Comparison of ENCODE assay signal across 15 cellular contexts in the genomic region with DNA sequence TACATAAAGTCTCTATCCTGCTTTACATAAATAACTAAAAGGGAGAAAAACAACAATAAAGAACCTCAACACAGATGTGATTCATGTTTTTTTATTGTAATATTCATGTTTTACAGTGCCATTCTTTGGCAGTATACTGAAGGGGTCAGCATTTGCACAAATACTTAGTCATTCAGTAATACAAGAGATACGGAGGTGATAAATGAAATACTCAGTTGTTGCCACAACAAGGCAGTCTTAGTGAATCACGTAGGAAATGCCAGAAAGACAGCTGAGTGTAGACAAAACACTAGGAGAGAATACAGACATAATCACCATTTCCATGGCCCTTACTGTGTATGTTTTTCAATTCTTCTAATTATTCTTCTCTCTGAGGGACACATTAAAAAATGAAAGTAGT.
DNase-seq lines count a peak whose midpoint lies in the region; ATAC-seq, FAIRE-seq and TF ChIP-seq lines count a peak whose summit lies in the region.
"Had no signal": no experiment of that assay in that cellular context is flagged by ENCODE, and none has a peak within 500 bp of the region (broad histone marks: within the 10 kb centered on the region; RNA-seq: fewer than 3 reads in every experiment).

No MANE protein-coding gene starts in this region.

- CTCF ChIA-PET in IMR-90 (lab: Yijun Ruan, JAX): interaction anchor here (0.8 to 1.6 kb wide), 3 partner anchors 11 to 311 kb away, joined by 3 to 5 read pairs (median 4); no protein-coding TSS in a partner anchor

- in situ Hi-C loops in IMR-90 (cut with MboI; ENCODE audit: low sequenced_read_pairs): no loop called here

- intact Hi-C loops in IMR-90 (cut with micrococcal nuclease) (loop anchor here (2.0 kb wide), 1 partner anchor 182 kb away; no protein-coding TSS in a partner anchor), body of pancreas (cut with DNase I) (no loop called here)

- H3K4me1 ChIP-seq in IMR-90 (ENCODE audit: control insufficient read depth, insufficient read depth, low read length): peaks cover 6% of the 10 kb centered on the region; the same call in 1 of the 2 replicates
- H3K4me1 ChIP-seq in mesenchymal stem cell (ENCODE audit: control insufficient read depth, insufficient read depth, low read depth, low read length): no peaks in the 10 kb centered on the region
- H3K4me1 ChIP-seq in body of pancreas: no peaks in the 10 kb centered on the region
- H3K4me1 ChIP-seq: tibial nerve had no signal

- no peak overlapping the region for H4K5ac ChIP-seq in IMR-90 (ENCODE audit: low read depth, low read length)

- no peaks in the 10 kb centered on the region for H3K27me3 ChIP-seq in IMR-90 (ENCODE audit: control insufficient read depth, insufficient read depth, low read length)
- H3K27me3 ChIP-seq in bronchial epithelial cell (ENCODE audit: control insufficient read depth, insufficient read depth, low read length): no peaks in the 10 kb centered on the region
- H3K27me3 ChIP-seq in mesenchymal stem cell (ENCODE audit: control insufficient read depth in 1 of 2, insufficient read depth in 1 of 2, low read length in 2 of 2): no peaks in the 10 kb centered on the region
- no peaks in the 10 kb centered on the region for H3K27me3 ChIP-seq in body of pancreas
- H3K27me3 ChIP-seq: tibial nerve had no signal

- peak overlapping the region; percentile 95 for H2BK5ac ChIP-seq in IMR-90 (ENCODE audit: low read depth, low read length, poor library complexity, severe bottlenecking)
- no peak overlapping the region for H2BK5ac ChIP-seq in mesenchymal stem cell (ENCODE audit: low read depth, low read length, poor library complexity, severe bottlenecking)

- H3K4me2 ChIP-seq in IMR-90 (ENCODE audit: low read depth, low read length) (peak overlapping the region; percentile 1; the same call in 1 of the 2 replicates), mesenchymal stem cell (ENCODE audit: low read length, poor library complexity, severe bottlenecking) (no peak overlapping the region)

- H3K18ac ChIP-seq in IMR-90 (ENCODE audit: low read depth, low read length) (no peak overlapping the region), mesenchymal stem cell (ENCODE audit: low read depth in 1 of 2, low read length in 2 of 2) (no peak overlapping the region)

- no peak overlapping the region for H2BK12ac ChIP-seq in mesenchymal stem cell (ENCODE audit: low read length in 2 of 2)

- H3K36me3 ChIP-seq in IMR-90 (ENCODE audit: control insufficient read depth, insufficient read depth, low read length): no peaks in the 10 kb centered on the region
- no peaks in the 10 kb centered on the region for H3K36me3 ChIP-seq in bronchial epithelial cell (ENCODE audit: control insufficient read depth, insufficient read depth, low read length)
- no peaks in the 10 kb centered on the region for H3K36me3 ChIP-seq in mesenchymal stem cell (ENCODE audit: control insufficient read depth in 1 of 2, insufficient read depth in 2 of 2, low read depth in 1 of 2, low read length in 2 of 2)
- H3K36me3 ChIP-seq in body of pancreas (replicated peaks in 1 of 2; ENCODE audit: insufficient read depth in 1 of 2, low read depth in 2 of 2): no peaks in the 10 kb centered on the region
- H3K36me3 ChIP-seq: tibial nerve had no signal

- no TSS peak for BruUV-seq in IMR-90 (replicated peaks; lab: Mats Ljungman, UMichigan)

- no peak overlapping the region; a peak in 2 of 4 replicates for H4K8ac ChIP-seq in IMR-90 (ENCODE audit: low read depth in 2 of 2, low read length in 2 of 2)
- no peak overlapping the region for H4K8ac ChIP-seq in mesenchymal stem cell (ENCODE audit: low read length)

- H3K9me1 ChIP-seq in IMR-90 (ENCODE audit: insufficient read depth, low read length): no peaks in the 10 kb centered on the region

- H4K20me1 ChIP-seq in IMR-90 (ENCODE audit: insufficient read depth, low read length): no peaks in the 10 kb centered on the region

- H2AK9ac ChIP-seq in IMR-90 (replicated peaks; ENCODE audit: low read depth, low read length, poor library complexity): no peak overlapping the region

- H3K4me3 ChIP-seq in IMR-90 (ENCODE audit: insufficient read depth, low read depth, low read length): no peak overlapping the region
- no peak overlapping the region for H3K4me3 ChIP-seq in bronchial epithelial cell (ENCODE audit: low read depth, low read length)
- H3K4me3 ChIP-seq in mesenchymal stem cell (ENCODE audit: insufficient read depth in 1 of 2, low read depth in 1 of 2, low read length in 2 of 2): no peak overlapping the region
- no peak overlapping the region for H3K4me3 ChIP-seq in body of pancreas
- H3K4me3 ChIP-seq: tibial nerve had no signal

- no peak for FAIRE-seq in bronchial epithelial cell (lab: Jason Lieb, UNC)

- peak; percentile 35 for TF ChIP-seq RAD21 in IMR-90 (IDR thresholded peaks at IDR 0.05; ENCODE audit: low read length)

- peak overlapping the region; percentile 4; the same call in 1 of the 2 replicates for H2BK20ac ChIP-seq in IMR-90 (ENCODE audit: low read depth, low read length)

- DNase-seq in AG08396 (ENCODE audit: low spot score) (peak; percentile 33), IMR-90 (peak; percentile 89), bronchial epithelial cell (ENCODE audit: low read depth) (peak; percentile 94), mesenchymal stem cell (peak; percentile 76), body of pancreas (no peak), epidermal melanocyte (ENCODE audit: insufficient read length, low spot score) (no peak)
- DNase-seq: activated B cell treated with CpG ODN at 0.5 μM for 24 hours; activated gamma-delta T cell treated with Interleukin-2 at 50 U/mL for 16 hours; CD4-positive, CD25-positive, alpha-beta regulatory T cell; islet precursor cell; NCI-H1694; RPMI8226 had no signal

- H4K91ac ChIP-seq in IMR-90 (ENCODE audit: insufficient read depth, low read depth, low read length) (no peak overlapping the region), mesenchymal stem cell (ENCODE audit: low read length) (no peak overlapping the region)

- H2BK120ac ChIP-seq in IMR-90 (ENCODE audit: low read depth, low read length) (peak overlapping the region; percentile 1; the same call in 1 of the 2 replicates), mesenchymal stem cell (ENCODE audit: low read depth, low read length) (no peak overlapping the region)

- no peak for TF ChIP-seq POLR2A in IMR-90 (IDR thresholded peaks at IDR 0.05; ENCODE audit: low read depth, low read length)
- TF ChIP-seq POLR2A in body of pancreas (IDR thresholded peaks at IDR 0.05): no peak

- dilution Hi-C loops in IMR-90 (cut with HindIII; ENCODE audit: low sequenced_read_pairs, unreplicated experiment): no loop called here

- no CpG with 5 or more reads among the region's 2 CpGs for WGBS in IMR-90 (ENCODE audit: extremely low coverage in 2 of 2, insufficient read length in 1 of 2), 2 experiments
- whole genome bisulfite sequencing in mesenchymal stem cell: no CpG with 5 or more reads among the region's 2 CpGs
- WGBS in body of pancreas, 2 donors: 24 to 31% methylated on average over 2 of the region's 2 CpGs

- H3K27ac ChIP-seq in IMR-90 (ENCODE audit: insufficient read depth, low read length) (peak overlapping the region; percentile 6; the same call in 1 of the 2 replicates), mesenchymal stem cell (ENCODE audit: low read length, poor library complexity, severe bottlenecking) (no peak overlapping the region), body of pancreas (no peak overlapping the region)
- H3K27ac ChIP-seq: tibial nerve had no signal

- H3K4ac ChIP-seq in IMR-90 (ENCODE audit: low read depth, low read length) (no peak overlapping the region), mesenchymal stem cell (ENCODE audit: low read depth in 1 of 2, low read length in 2 of 2) (no peak overlapping the region)

- H2AFZ ChIP-seq in IMR-90 (replicated peaks; ENCODE audit: low read length, poor library complexity): no peak overlapping the region
- no peak overlapping the region for H2AFZ ChIP-seq in mesenchymal stem cell (ENCODE audit: low read depth, low read length)

- H3K9me3 ChIP-seq in IMR-90 (ENCODE audit: control insufficient read depth, insufficient read depth, low read length) (no peaks in the 10 kb centered on the region), mesenchymal stem cell (ENCODE audit: control insufficient read depth, low read length) (no peaks in the 10 kb centered on the region), body of pancreas (no peaks in the 10 kb centered on the region)
- H3K9me3 ChIP-seq: tibial nerve had no signal

- POLR2A ChIA-PET in IMR-90 (lab: Charles Lee; ENCODE audit: unreplicated experiment): no interaction called here

- H2BK15ac ChIP-seq in IMR-90 (ENCODE audit: low read depth, low read length) (no peak overlapping the region), mesenchymal stem cell (ENCODE audit: low read depth, poor library complexity, severe bottlenecking) (no peak overlapping the region)

- no peak overlapping the region for H3K23ac ChIP-seq in IMR-90 (ENCODE audit: low read depth, low read length)
- H3K23ac ChIP-seq in mesenchymal stem cell (ENCODE audit: low read length in 2 of 2): no peak overlapping the region

- ATAC-seq in IMR-90 (ENCODE audit: low read depth) (peak; percentile 81), HG03139 (IDR thresholded peaks at IDR 0.05; ENCODE audit: unreplicated experiment) (no peak), body of pancreas (no peak), HG02798 (IDR thresholded peaks at IDR 0.05; ENCODE audit: poor library complexity, unreplicated experiment) (no peak)

- H2AK5ac ChIP-seq in IMR-90 (ENCODE audit: low read depth, low read length) (no peak overlapping the region), mesenchymal stem cell (ENCODE audit: low read length, severe bottlenecking) (no peak overlapping the region)

- no peak overlapping the region for H3K56ac ChIP-seq in IMR-90 (ENCODE audit: extremely low read depth, insufficient read depth, low read length)

- H3K14ac ChIP-seq in IMR-90 (replicated peaks; ENCODE audit: low read depth, low read length): no peak overlapping the region
- H3K14ac ChIP-seq in mesenchymal stem cell (ENCODE audit: low read length in 2 of 2): no peak overlapping the region

- TF ChIP-seq CTCF in IMR-90 (conservative IDR thresholded peaks at IDR 0.05; ENCODE audit: low read depth, low read length) (0 out of 2 replicates have a peak, but pooled peaks have one; percentile 14), bronchial epithelial cell (IDR thresholded peaks at IDR 0.05; ENCODE audit: insufficient read depth, low read length, severe bottlenecking) (no peak), body of pancreas (IDR thresholded peaks at IDR 0.05) (no peak)

- H3K79me1 ChIP-seq in IMR-90 (ENCODE audit: low read depth in 1 of 2, low read length in 2 of 2) (no peaks in the 10 kb centered on the region), mesenchymal stem cell (replicated peaks; ENCODE audit: low read length, poor library complexity, severe bottlenecking) (no peaks in the 10 kb centered on the region)

- no peak overlapping the region; the same call in 1 of the 2 replicates for H3K9ac ChIP-seq in IMR-90 (ENCODE audit: low read depth, low read length)
- H3K9ac ChIP-seq in mesenchymal stem cell (ENCODE audit: low read length): no peak overlapping the region

TF ChIP-seq in IMR-90, 13 proteins besides CTCF, POLR2A, EP300 and RAD21 (continues in another document):
- peak; percentile 57 for TF ChIP-seq MAFK (IDR thresholded peaks at IDR 0.05; ENCODE audit: low read depth, low read length)
- TF ChIP-seq CHD1 (IDR thresholded peaks at IDR 0.05; ENCODE audit: low read depth, low read length): no peak
- no peak for TF ChIP-seq BHLHE40 (IDR thresholded peaks at IDR 0.05; ENCODE audit: low read depth, low read length)
- TF ChIP-seq CEBPB (IDR thresholded peaks at IDR 0.05; ENCODE audit: low read depth, low read length): peak; percentile 75

Comparison
In these comparisons a context has a peak if more than half of its experiments do, and no peak if none do; other contexts are left out.
1. DNase-seq: peak in AG08396 (single experiment), IMR-90 (single experiment), bronchial epithelial cell (single experiment) and mesenchymal stem cell (single experiment); none in body of pancreas (0 of 4) and epidermal melanocyte (single experiment).